Comparison of ENCODE assay signal across 1 cellular context in genomic region chr3:160574636-160575035, GRCh38.
TF ChIP-seq lines count a peak whose summit lies in the region.

No MANE protein-coding gene starts in this region.

TF ChIP-seq in GM12878, 131 proteins besides CTCF, POLR2A, EP300 and RAD21 (continued from another document):
- TF ChIP-seq ZBTB4 (CRISPR knock-in tag; IDR thresholded peaks at IDR 0.05) (no peak), SPI1 (IDR thresholded peaks at IDR 0.05; ENCODE audit: borderline replicate concordance, insufficient read depth, low read depth, low read length) (no peak), ZNF274 (IDR thresholded peaks at IDR 0.05; ENCODE audit: insufficient read depth, insufficient read length) (no peak), CHD1 (IDR thresholded peaks at IDR 0.05; ENCODE audit: low read depth, low read length) (no peak), SMAD5 (IDR thresholded peaks at IDR 0.05; ENCODE audit: low read depth) (no peak), DPF2 (IDR thresholded peaks at IDR 0.05) (no peak; the same call in 1 of the 2 replicates)
- TF ChIP-seq, protein P1, sequence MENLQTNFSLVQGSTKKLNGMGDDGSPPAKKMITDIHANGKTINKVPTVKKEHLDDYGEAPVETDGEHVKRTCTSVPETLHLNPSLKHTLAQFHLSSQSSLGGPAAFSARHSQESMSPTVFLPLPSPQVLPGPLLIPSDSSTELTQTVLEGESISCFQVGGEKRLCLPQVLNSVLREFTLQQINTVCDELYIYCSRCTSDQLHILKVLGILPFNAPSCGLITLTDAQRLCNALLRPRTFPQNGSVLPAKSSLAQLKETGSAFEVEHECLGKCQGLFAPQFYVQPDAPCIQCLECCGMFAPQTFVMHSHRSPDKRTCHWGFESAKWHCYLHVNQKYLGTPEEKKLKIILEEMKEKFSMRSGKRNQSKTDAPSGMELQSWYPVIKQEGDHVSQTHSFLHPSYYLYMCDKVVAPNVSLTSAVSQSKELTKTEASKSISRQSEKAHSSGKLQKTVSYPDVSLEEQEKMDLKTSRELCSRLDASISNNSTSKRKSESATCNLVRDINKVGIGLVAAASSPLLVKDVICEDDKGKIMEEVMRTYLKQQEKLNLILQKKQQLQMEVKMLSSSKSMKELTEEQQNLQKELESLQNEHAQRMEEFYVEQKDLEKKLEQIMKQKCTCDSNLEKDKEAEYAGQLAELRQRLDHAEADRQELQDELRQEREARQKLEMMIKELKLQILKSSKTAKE (IDR thresholded peaks at IDR 0.05; ENCODE audit: low read depth, poor library complexity, severe bottlenecking), result no peak
- TF ChIP-seq, protein P2, sequence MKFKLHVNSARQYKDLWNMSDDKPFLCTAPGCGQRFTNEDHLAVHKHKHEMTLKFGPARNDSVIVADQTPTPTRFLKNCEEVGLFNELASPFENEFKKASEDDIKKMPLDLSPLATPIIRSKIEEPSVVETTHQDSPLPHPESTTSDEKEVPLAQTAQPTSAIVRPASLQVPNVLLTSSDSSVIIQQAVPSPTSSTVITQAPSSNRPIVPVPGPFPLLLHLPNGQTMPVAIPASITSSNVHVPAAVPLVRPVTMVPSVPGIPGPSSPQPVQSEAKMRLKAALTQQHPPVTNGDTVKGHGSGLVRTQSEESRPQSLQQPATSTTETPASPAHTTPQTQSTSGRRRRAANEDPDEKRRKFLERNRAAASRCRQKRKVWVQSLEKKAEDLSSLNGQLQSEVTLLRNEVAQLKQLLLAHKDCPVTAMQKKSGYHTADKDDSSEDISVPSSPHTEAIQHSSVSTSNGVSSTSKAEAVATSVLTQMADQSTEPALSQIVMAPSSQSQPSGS (IDR thresholded peaks at IDR 0.05; ENCODE audit: low read length), result no peak
